ENCODE assay signal across 10 cellular contexts in genomic region chr9:89177401-89178161, GRCh38. TPM values are rescaled to one million over a fixed set of nuclear protein-coding genes. Genes with fewer than 3 reads are reported as not detected.
DNase-seq lines count a peak whose midpoint lies in the region.
"Had no signal": no experiment of that assay in that cellular context is flagged by ENCODE, and none has a peak within 500 bp of the region (broad histone marks: within the 10 kb centered on the region; RNA-seq: fewer than 3 reads in every experiment).

No MANE protein-coding gene starts in this region.

- no peaks in the 10 kb centered on the region for H3K9me3 ChIP-seq in trophoblast cell (ENCODE audit: insufficient read depth, low read depth, low read length)

- H3K4me1 ChIP-seq in trophoblast cell (ENCODE audit: control insufficient read depth in 1 of 2, insufficient read depth in 2 of 2, low read length in 2 of 2) = peaks cover 17 to 19% of the 10 kb centered on the region in 2 experiments

- no peak overlapping the region for H3K9ac ChIP-seq in trophoblast cell (ENCODE audit: low read length)

- H3K36me3 ChIP-seq in trophoblast cell (ENCODE audit: control insufficient read depth in 1 of 2, insufficient read depth in 2 of 2, low read length in 2 of 2) = no peaks in the 10 kb centered on the region

- H3K79me2 ChIP-seq in trophoblast cell (ENCODE audit: control insufficient read depth, insufficient read depth, low read length, poor library complexity) = peaks cover 1% of the 10 kb centered on the region

- no peak overlapping the region for H2BK5ac ChIP-seq in trophoblast cell (ENCODE audit: low read depth, low read length, poor library complexity)

- H2AK5ac ChIP-seq in trophoblast cell (ENCODE audit: low read length) = no peak overlapping the region

- H4K8ac ChIP-seq in trophoblast cell (ENCODE audit: low read depth, low read length) = no peak overlapping the region

- no peak overlapping the region for H2BK12ac ChIP-seq in trophoblast cell (ENCODE audit: low read length)

- peaks cover 1% of the 10 kb centered on the region for H3K79me1 ChIP-seq in trophoblast cell (ENCODE audit: low read length)

- no peak overlapping the region for H2AFZ ChIP-seq in trophoblast cell (ENCODE audit: insufficient read depth, low read length, poor library complexity)

- H3K4ac ChIP-seq in trophoblast cell (ENCODE audit: low read depth, low read length) = no peak overlapping the region

- peak overlapping the region; percentile 39 for H3K4me3 ChIP-seq in trophoblast cell (ENCODE audit: low read depth, low read length)

- DNase-seq in COLO668 (lab: John Stamatoyannopoulos, UW; ENCODE audit: unreplicated experiment) (peak; percentile 61), RPMI8226 (peak; percentile 46), glomerular visceral epithelial cell (ENCODE audit: extremely low spot score) (peak; percentile 21), trophoblast cell (no peak), DMS153 treated with DMSO at 0.1 percent for 48 hours (lab: John Stamatoyannopoulos, UW; ENCODE audit: unreplicated experiment) (no peak), SIG-M5 treated with dmso at 0.1 percent for 504 hours (lab: John Stamatoyannopoulos, UW; ENCODE audit: unreplicated experiment) (no peak)
- DNase-seq in stimulated activated CD4-positive, alpha-beta T cell treated with anti-CD3 and anti-CD28 coated beads, Interleukin-2, amount 100 ng/mL, for 24 hours = no peak
- DNase-seq in activated CD4-positive, alpha-beta T cell treated with anti-CD3 and anti-CD28 coated beads, Interleukin-2, amount 50 U/mL, for 1 hour = no peak
- DNase-seq: NCI-H2029; stimulated activated CD4-positive, alpha-beta T cell treated with anti-CD3 and anti-CD28 coated beads, Interleukin-2, amount 100 ng/mL, for 48 hours had no signal

- peaks cover 33% of the 10 kb centered on the region for H3K27me3 ChIP-seq in trophoblast cell (ENCODE audit: insufficient read depth, low read length)

- no peak overlapping the region for H3K27ac ChIP-seq in trophoblast cell (ENCODE audit: low read depth, low read length)

- no CpG with 5 or more reads among the region's 59 CpGs for WGBS in trophoblast cell (ENCODE audit: extremely low coverage, insufficient coverage, insufficient read length)

- H3K23ac ChIP-seq in trophoblast cell (ENCODE audit: low read length) = no peak overlapping the region

- H4K91ac ChIP-seq in trophoblast cell (ENCODE audit: low read depth, low read length) = no peak overlapping the region

- no peak overlapping the region for H4K12ac ChIP-seq in trophoblast cell (ENCODE audit: low read depth, low read length)

- H2BK120ac ChIP-seq in trophoblast cell (ENCODE audit: insufficient read depth, low read length, poor library complexity) = no peak overlapping the region

- H3K18ac ChIP-seq in trophoblast cell (ENCODE audit: low read length) = no peak overlapping the region

- no peak overlapping the region for H3K14ac ChIP-seq in trophoblast cell (ENCODE audit: low read length)

- peak overlapping the region; percentile 89 for H3K4me2 ChIP-seq in trophoblast cell (ENCODE audit: low read length)

RNA-seq across cellular contexts. Expression of gene SHC3, which starts 1.0 kb away (rescaled TPM):
- 0.11 and 0.12 TPM in 2 replicates for polyA plus RNA-seq in trophoblast cell (2013)

Comparison
In these comparisons a context has a peak if more than half of its experiments do, and no peak if none do; other contexts are left out.
1. DNase-seq: peak in COLO668 (single experiment), RPMI8226 (single experiment) and glomerular visceral epithelial cell (single experiment); none in trophoblast cell (0 of 2), stimulated activated CD4-positive, alpha-beta T cell treated with anti-CD3 and anti-CD28 coated beads, Interleukin-2, amount 100 ng/mL, for 24 hours (0 of 2), DMS153 treated with DMSO at 0.1 percent for 48 hours (single experiment), activated CD4-positive, alpha-beta T cell treated with anti-CD3 and anti-CD28 coated beads, Interleukin-2, amount 50 U/mL, for 1 hour (single experiment) and SIG-M5 treated with dmso at 0.1 percent for 504 hours (single experiment).